27 cellular contexts compared by ENCODE assay signal in genomic region chr10:98519936-98520335, GRCh38.
"Had no signal": no experiment of that assay in that cellular context is flagged by ENCODE, and none has a peak within 500 bp of the region (broad histone marks: within the 10 kb centered on the region; RNA-seq: fewer than 3 reads in every experiment).

No MANE protein-coding gene starts in this region.

- H3K27ac ChIP-seq: left lung, lower lobe of right lung, ovary, skin epidermis, stomach, testis, thyroid gland, transverse colon, upper lobe of left lung, vagina had no signal

- H3K4me1 Mint-ChIP-seq: immature natural killer cell; naive B cell; natural killer cell; stimulated activated naive B cell treated with anti-CD40 and anti-IgM and Interleukin-4, amounts not matched to agents 10 μg/mL and 1 μg/mL and 100 μg/mL, for 72 hours had no signal

- H3K4me3 Mint-ChIP-seq: immature natural killer cell; naive B cell; natural killer cell; nephron progenitor cell; stimulated activated naive B cell treated with anti-CD40 and anti-IgM and Interleukin-4, amounts not matched to agents 10 μg/mL and 1 μg/mL and 100 μg/mL, for 72 hours had no signal

- H3K27ac Mint-ChIP-seq: immature natural killer cell; naive B cell; natural killer cell; nephron progenitor cell; progenitor cell of endocrine pancreas; stimulated activated naive B cell treated with anti-CD40 and anti-IgM and Interleukin-4, amounts not matched to agents 10 μg/mL and 1 μg/mL and 100 μg/mL, for 72 hours had no signal

- H3K36me3 Mint-ChIP-seq: immature natural killer cell; naive B cell; natural killer cell; stimulated activated naive B cell treated with anti-CD40 and anti-IgM and Interleukin-4, amounts not matched to agents 10 μg/mL and 1 μg/mL and 100 μg/mL, for 72 hours had no signal

- H3K36me3 ChIP-seq: left lung, lower lobe of right lung, ovary, stomach, thyroid gland, transverse colon, upper lobe of left lung, vagina had no signal

- H3K9me3 ChIP-seq: left lung, lower lobe of right lung, ovary, stomach, testis, thyroid gland, transverse colon, upper lobe of left lung, vagina had no signal

- H3K9me3 Mint-ChIP-seq: immature natural killer cell, natural killer cell, nephron progenitor cell had no signal

- DNase-seq: hypothalamus; immature natural killer cell; kidney; left colon; left lung; lower lobe of right lung; mammary epithelial cell; mesenchymal stem cell; naive B cell; natural killer cell; nephron progenitor cell; ovary; right cardiac atrium; stimulated activated CD4-positive, alpha-beta T cell treated with anti-CD3 and anti-CD28 coated beads, Interleukin-12 subunit alpha, Interleukin-12 subunit beta, amount 100 ng/mL, for 4 hours; stimulated activated CD4-positive, alpha-beta T cell treated with anti-CD3 and anti-CD28 coated beads, Interleukin-15, amount 100 ng/mL, for 24 hours; stimulated activated CD4-positive, alpha-beta T cell treated with anti-CD3 and anti-CD28 coated beads, Interleukin-2, amount 100 ng/mL, for 24 hours; stimulated activated CD4-positive, alpha-beta T cell treated with anti-CD3 and anti-CD28 coated beads, Interleukin-4, amount 100 ng/mL, for 1 hour; stimulated activated naive B cell treated with anti-CD40 and anti-IgM and Interleukin-4, amounts not matched to agents 10 μg/mL and 1 μg/mL and 100 μg/mL, for 72 hours; stimulated activated naive CD8-positive, alpha-beta T cell treated with anti-CD3 and anti-CD28 coated beads, Interleukin-15, Interleukin-2, amounts not matched to agents 100 U/mL and 50 U/mL, for 24 hours; stomach; testis; thyroid gland; transverse colon; upper lobe of left lung had no signal

- H3K4me1 ChIP-seq: left lung, lower lobe of right lung, stomach, testis, thyroid gland, transverse colon, upper lobe of left lung had no signal

- H3K27me3 ChIP-seq: left lung, ovary, stomach, testis, thyroid gland, transverse colon, upper lobe of left lung, vagina had no signal

- H3K4me3 ChIP-seq: left lung, lower lobe of right lung, ovary, skin epidermis, stomach, testis, thyroid gland, transverse colon, upper lobe of left lung, vagina had no signal
